Comparison of ENCODE assay signal across 14 cellular contexts in genomic region chr10:5079836-5080235, GRCh38. TPM values are rescaled to one million over a fixed set of nuclear protein-coding genes. Genes with fewer than 3 reads are reported as not detected.
DNase-seq lines count a peak whose midpoint lies in the region; FAIRE-seq and TF ChIP-seq lines count a peak whose summit lies in the region.
"Had no signal": no experiment of that assay in that cellular context is flagged by ENCODE, and none has a peak within 500 bp of the region (broad histone marks: within the 10 kb centered on the region; RNA-seq: fewer than 3 reads in every experiment).

No MANE protein-coding gene starts in this region.

- no TSS peak for BruUV-seq in Calu3 (replicated peaks; lab: Mats Ljungman, UMichigan)

- no peaks in the 10 kb centered on the region for H3K36me3 Mint-ChIP-seq in Calu3 (ENCODE audit: insufficient read depth, unreplicated experiment)
- no peaks in the 10 kb centered on the region for H3K36me3 Mint-ChIP-seq in neural progenitor cell
- H3K36me3 Mint-ChIP-seq: CD4-positive, alpha-beta memory T cell; IgD-negative memory B cell had no signal

- DNase-seq in SIG-M5 treated with dmso at 0.1 percent for 504 hours (lab: John Stamatoyannopoulos, UW; ENCODE audit: unreplicated experiment) (peak; percentile 4), SIG-M5 (lab: John Stamatoyannopoulos, UW) (no peak), Calu3 (no peak), bronchial epithelial cell (ENCODE audit: low read depth) (peak; percentile 39), neural progenitor cell (ENCODE audit: low spot score) (no peak), spleen (no peak), H7 (no peak), NCI-H526 (lab: John Stamatoyannopoulos, UW) (no peak)
- DNase-seq: 8988T; BE2C; CD4-positive, alpha-beta memory T cell had no signal

- no peak for TF ChIP-seq POLR2A in spleen (IDR thresholded peaks at IDR 0.05)

- CTCF ChIA-PET in Calu3 (lab: Charles Lee), result interaction anchor here (0.7 kb wide), 1 partner anchor 114 kb away, joined by 4 read pairs; no protein-coding TSS in a partner anchor

- H3K4me1 Mint-ChIP-seq in Calu3 (ENCODE audit: low read depth, unreplicated experiment) (peaks cover 40% of the 10 kb centered on the region), neural progenitor cell (peaks cover 10% of the 10 kb centered on the region)
- H3K4me1 Mint-ChIP-seq: CD4-positive, alpha-beta memory T cell; IgD-negative memory B cell had no signal

- H3K4me1 ChIP-seq in neural progenitor cell (peaks cover 13% of the 10 kb centered on the region), spleen (no peaks in the 10 kb centered on the region)

- no peak overlapping the region for H3K27ac ChIP-seq in neural progenitor cell
- no peak overlapping the region for H3K27ac ChIP-seq in spleen
- H3K27ac ChIP-seq: C4-2B, HL-60 had no signal

- no peak overlapping the region for H3K4me3 Mint-ChIP-seq in Calu3 (ENCODE audit: low read depth, unreplicated experiment)
- no peak overlapping the region for H3K4me3 Mint-ChIP-seq in neural progenitor cell
- H3K4me3 Mint-ChIP-seq: CD4-positive, alpha-beta memory T cell; IgD-negative memory B cell had no signal

- H4K20me1 ChIP-seq in neural progenitor cell (ENCODE audit: low read depth), result no peaks in the 10 kb centered on the region

- FAIRE-seq in bronchial epithelial cell (lab: Jason Lieb, UNC), result no peak

- no peaks in the 10 kb centered on the region for H3F3A ChIP-seq in neural progenitor cell (ENCODE audit: low read depth)

- H3K4me2 ChIP-seq in neural progenitor cell, result peak overlapping the region; percentile 73

- H3K4me3 ChIP-seq in bronchial epithelial cell (ENCODE audit: low read depth, low read length), result no peak overlapping the region
- H3K4me3 ChIP-seq in neural progenitor cell, result no peak overlapping the region
- H3K4me3 ChIP-seq in spleen, result no peak overlapping the region
- H3K4me3 ChIP-seq in H7 (ENCODE audit: insufficient read depth, low read depth, low read length), result no peak overlapping the region

- H3K27me3 Mint-ChIP-seq in Calu3 (ENCODE audit: unreplicated experiment) (no peaks in the 10 kb centered on the region), neural progenitor cell (ENCODE audit: insufficient read depth, low read depth) (peaks cover 8% of the 10 kb centered on the region)
- H3K27me3 Mint-ChIP-seq: IgD-negative memory B cell had no signal

- H3K27me3 ChIP-seq in bronchial epithelial cell (ENCODE audit: control insufficient read depth, insufficient read depth, low read length) (no peaks in the 10 kb centered on the region), neural progenitor cell (no peaks in the 10 kb centered on the region), spleen (replicated peaks in 1 of 7) (no peaks in the 10 kb centered on the region), H7 (ENCODE audit: control insufficient read depth, insufficient read depth, low read length) (no peaks in the 10 kb centered on the region)
- H3K27me3 ChIP-seq: BE2C had no signal

- H3K9ac ChIP-seq in neural progenitor cell, result no peak overlapping the region

- no peaks in the 10 kb centered on the region for H3K79me2 ChIP-seq in neural progenitor cell (ENCODE audit: low read depth)

- H3K9me3 Mint-ChIP-seq in Calu3 (ENCODE audit: low read depth, unreplicated experiment), result no peaks in the 10 kb centered on the region
- no peaks in the 10 kb centered on the region for H3K9me3 Mint-ChIP-seq in neural progenitor cell
- H3K9me3 Mint-ChIP-seq: CD4-positive, alpha-beta memory T cell had no signal

- H3K9me3 ChIP-seq in neural progenitor cell (ENCODE audit: low read depth) (no peaks in the 10 kb centered on the region), spleen (no peaks in the 10 kb centered on the region)
- H3K9me3 ChIP-seq: BE2C had no signal

- no peak overlapping the region for H2AFZ ChIP-seq in neural progenitor cell (replicated peaks)

- no peaks in the 10 kb centered on the region for H3K36me3 ChIP-seq in bronchial epithelial cell (ENCODE audit: control insufficient read depth, insufficient read depth, low read length)
- no peaks in the 10 kb centered on the region for H3K36me3 ChIP-seq in neural progenitor cell
- H3K36me3 ChIP-seq in spleen, result no peaks in the 10 kb centered on the region
- no peaks in the 10 kb centered on the region for H3K36me3 ChIP-seq in H7 (replicated peaks; ENCODE audit: control insufficient read depth, insufficient read depth, low read length)
- H3K36me3 ChIP-seq: BE2C had no signal

- H3K27ac Mint-ChIP-seq in Calu3 (ENCODE audit: unreplicated experiment) (peak overlapping the region; percentile 30), neural progenitor cell (no peak overlapping the region)
- H3K27ac Mint-ChIP-seq: IgD-negative memory B cell had no signal

- intact Hi-C loops in Calu3 (cut with micrococcal nuclease; ENCODE audit: unreplicated experiment), result loop anchor here (10.0 kb wide), 1 partner anchor 355 kb away; no protein-coding TSS in a partner anchor
- intact Hi-C loops in spleen (cut with DNase I; ENCODE audit: low total_unique reads), result no loop called here

- no peak for TF ChIP-seq CTCF in Calu3 (IDR thresholded peaks at IDR 0.05; ENCODE audit: unreplicated experiment)
- no peak for TF ChIP-seq CTCF in bronchial epithelial cell (IDR thresholded peaks at IDR 0.05; ENCODE audit: insufficient read depth, low read length, severe bottlenecking)
- no peak for TF ChIP-seq CTCF in neural progenitor cell (IDR thresholded peaks at IDR 0.05)
- no peak for TF ChIP-seq CTCF in spleen (IDR thresholded peaks at IDR 0.05 in 8 of 11, conservative IDR thresholded peaks at IDR 0.05 in 3 of 11)

- WGBS in spleen, 5 donors, result 84 to 91% (median 89%) methylated on average over 6 of the region's 6 CpGs

RNA-seq across cellular contexts. Expression of gene AKR1C3, which starts 14.4 kb away (rescaled TPM):
- total RNA-seq in Calu3 (2022), result 177 and 181 TPM in 2 replicates
- total RNA-seq in bronchial epithelial cell, result 45.5 and 69.5 TPM in 2 replicates
- 1.9 and 2.8 TPM in 2 replicates for total RNA-seq in neural progenitor cell (ENCODE audit: low replicate concordance)
- total RNA-seq in spleen, result 1 to 10 TPM in 6 of 7 donors, under 1 TPM in 1; 0.85 to 5.3 (median 2.9) TPM
- 1 to 10 TPM; 2.3 to 5.7 (median 2.6) TPM for polyA plus RNA-seq in spleen
- total RNA-seq in H7 (2014; rRNA removed; shearing (Covaris generic)), result 1.00 and 2.6 TPM in 2 replicates

Comparison
In these comparisons a context has a peak if more than half of its experiments do, and no peak if none do; other contexts are left out.
1. DNase-seq: peak in SIG-M5 treated with dmso at 0.1 percent for 504 hours (single experiment) and bronchial epithelial cell (single experiment); none in SIG-M5 (single experiment), Calu3 (single experiment), neural progenitor cell (single experiment), spleen (single experiment), H7 (single experiment) and NCI-H526 (0 of 2).